ENCODE assay signal across 8 cellular contexts in genomic region chr3:33798113-33798417, GRCh38. TPM values are rescaled to one million over a fixed set of nuclear protein-coding genes. Genes with fewer than 3 reads are reported as not detected.
A peak's percentile ranks its signal among the peaks of the same experiment; 100 is the strongest.
DNase-seq lines count a peak whose midpoint lies in the region; ATAC-seq, FAIRE-seq and TF ChIP-seq lines count a peak whose summit lies in the region.

No MANE protein-coding gene starts in this region.

- H3K4me3 Mint-ChIP-seq in activated naive CD8-positive, alpha-beta T cell treated with anti-CD3 and anti-CD28 coated beads, Interleukin-2, amount 50 U/mL, for 24 hours = peak overlapping the region; percentile 87

- intact Hi-C loops in left colon (cut with DNase I, micrococcal nuclease) = no loop called here
- intact Hi-C loops in thyroid gland (cut with DNase I) = no loop called here

- CTCF ChIA-PET in A549 (lab: Yijun Ruan, JAX) = interaction anchor here (0.5 to 4.7 kb wide), 3 partner anchors 11 to 1988 kb away, joined by 3 to 20 read pairs (median 4); no protein-coding TSS in a partner anchor

- no peaks in the 10 kb centered on the region for H3K27me3 ChIP-seq in thyroid gland

- H3K4me1 ChIP-seq in A549 (peaks cover 25% of the 10 kb centered on the region; the same call in 2 of the 3 replicates), thyroid gland (peaks cover 10 to 27% of the 10 kb centered on the region in 2 donors)

- peaks cover 4% of the 10 kb centered on the region for H3K36me3 Mint-ChIP-seq in activated naive CD8-positive, alpha-beta T cell treated with anti-CD3 and anti-CD28 coated beads, Interleukin-2, amount 50 U/mL, for 24 hours (ENCODE audit: low read depth)

- 2% methylated on average over 9 of the region's 9 CpGs for WGBS in A549 (ENCODE audit: missing lambda C conversion rate)
- 0 to 1% methylated on average over 9 of the region's 9 CpGs for WGBS in thyroid gland, 2 donors

- no peaks in the 10 kb centered on the region for H3K27me3 Mint-ChIP-seq in activated naive CD8-positive, alpha-beta T cell treated with anti-CD3 and anti-CD28 coated beads, Interleukin-2, amount 50 U/mL, for 24 hours

- peak overlapping the region; percentile 89 for H3K4me2 ChIP-seq in A549

- H3K9me3 ChIP-seq in A549 = no peaks in the 10 kb centered on the region
- no peaks in the 10 kb centered on the region for H3K9me3 ChIP-seq in thyroid gland

- H3K27ac ChIP-seq in A549 (peak overlapping the region; percentile 97), thyroid gland (peak overlapping the region; percentile 84 to 98 (median 97))

- peak overlapping the region; percentile 88 for H3K4me3 ChIP-seq in A549
- peak overlapping the region; percentile 69 to 97 (median 71) for H3K4me3 ChIP-seq in thyroid gland (replicated peaks in 1 of 3)

- TF ChIP-seq CTCF in A549 (IDR thresholded peaks at IDR 0.05) (no peak), thyroid gland (IDR thresholded peaks at IDR 0.05) (no peak)

- TF ChIP-seq POLR2A in A549 (IDR thresholded peaks at IDR 0.05; ENCODE audit: low read length) = no peak
- TF ChIP-seq POLR2A in thyroid gland (IDR thresholded peaks at IDR 0.05) = no peak

- no peak for TF ChIP-seq EP300 in A549 (IDR thresholded peaks at IDR 0.05)

- H3K9me3 Mint-ChIP-seq in activated naive CD8-positive, alpha-beta T cell treated with anti-CD3 and anti-CD28 coated beads, Interleukin-2, amount 50 U/mL, for 24 hours = no peaks in the 10 kb centered on the region

- H3K36me3 ChIP-seq in thyroid gland = peaks cover 0 to 3% of the 10 kb centered on the region in 2 donors

- peaks cover 47% of the 10 kb centered on the region for H3K4me1 Mint-ChIP-seq in activated naive CD8-positive, alpha-beta T cell treated with anti-CD3 and anti-CD28 coated beads, Interleukin-2, amount 50 U/mL, for 24 hours

- ATAC-seq in A549 (peak; percentile 53 to 59), GM19035 (IDR thresholded peaks at IDR 0.05; ENCODE audit: unreplicated experiment) (peak; percentile 51), HG03135 (IDR thresholded peaks at IDR 0.05; ENCODE audit: unreplicated experiment) (peak; percentile 50), left colon (peak; percentile 38)
- peak; percentile 29 for ATAC-seq in activated naive CD8-positive, alpha-beta T cell treated with anti-CD3 and anti-CD28 coated beads, Interleukin-2, amount 50 U/mL, for 24 hours

- no peak for FAIRE-seq in A549 (lab: Jason Lieb, UNC)

- DNase-seq in A549 (ENCODE audit: low read depth in 1 of 2, low spot score in 1 of 2) (no peak), left colon (no peak), thyroid gland (no peak), NCI-H1694 (lab: John Stamatoyannopoulos, UW) (no peak), NCI-H187 treated with DMSO at 0.1 percent for 48 hours (lab: John Stamatoyannopoulos, UW) (no peak)
- DNase-seq in activated naive CD8-positive, alpha-beta T cell treated with anti-CD3 and anti-CD28 coated beads, Interleukin-2, amount 50 U/mL, for 24 hours = no peak

- H3K27ac Mint-ChIP-seq in activated naive CD8-positive, alpha-beta T cell treated with anti-CD3 and anti-CD28 coated beads, Interleukin-2, amount 50 U/mL, for 24 hours = peak overlapping the region; percentile 83

- no peak for TF ChIP-seq RAD21 in A549 (conservative IDR thresholded peaks at IDR 0.05 in 1 of 2, IDR thresholded peaks at IDR 0.05 in 1 of 2)

- POLR2A ChIA-PET in A549 (lab: Yijun Ruan, JAX) = interaction anchor here (0.7 to 2.1 kb wide), 13 partner anchors 9 to 1831 kb away, joined by 3 to 15 read pairs (median 5); partner anchors contain the start of genes CRTAP and UBP1

TF ChIP-seq in A549, 52 proteins besides CTCF, POLR2A, EP300 and RAD21:
- TF ChIP-seq HDAC2 (IDR thresholded peaks at IDR 0.05) = no peak
- TF ChIP-seq RARB (CRISPR knock-in tag; IDR thresholded peaks at IDR 0.05) = no peak
- TF ChIP-seq KDM1A (IDR thresholded peaks at IDR 0.05; ENCODE audit: low read depth) = no peak
- no peak for TF ChIP-seq ZSCAN20 (CRISPR knock-in tag; IDR thresholded peaks at IDR 0.05)
TF ChIP-seq in A549: peak in this region for 0.

RNA-seq across cellular contexts. Expression of gene PDCD6IP, which starts 0.4 kb away (rescaled TPM):
- 180 and 221 TPM in 2 replicates for polyA plus RNA-seq in A549 (2011; rRNA removed)
- 58.3 and 126 TPM in 2 replicates for polyA plus RNA-seq in A549 (2012; cell fraction: cytosol; rRNA removed)
- 150 and 259 TPM in 2 replicates for polyA plus RNA-seq in A549 (2012; cell fraction: nucleus; rRNA removed)
- polyA plus RNA-seq in A549 (2017; fragmentation: RNase III; extraction: RNeasy Plus Mini Kit Qiagen cat#74134 plus additional on column Dnase treatment) = 136 to 149 TPM (median 145 TPM) in 3 replicates
- polyA minus RNA-seq in A549 (2011; rRNA and poly(A)+ RNA removed) = 98.9 and 126 TPM in 2 replicates
- total RNA-seq in left colon = 100 to 1,000 TPM; 445 to 448 TPM
- total RNA-seq in thyroid gland = 100 to 1,000 TPM; 105 to 424 (median 167) TPM
